ENCODE assay signal across 8 cellular contexts in genomic region chr2:8534729-8535397, GRCh38.
DNase-seq lines count a peak whose midpoint lies in the region; ATAC-seq, FAIRE-seq and TF ChIP-seq lines count a peak whose summit lies in the region.

No MANE protein-coding gene starts in this region.

- peaks cover 0 to 6% (median 0%) of the 10 kb centered on the region in 4 experiments; a peak in 1 of 7 replicates for H3K4me1 ChIP-seq in H1 (replicated peaks in 1 of 4; ENCODE audit: control insufficient read depth in 3 of 4, insufficient read depth in 4 of 4, low read length in 3 of 4)
- peaks cover 0 to 34% (median 14%) of the 10 kb centered on the region in 4 donors for H3K4me1 ChIP-seq in tibial artery

- H3K18ac ChIP-seq in H1 (ENCODE audit: extremely low read depth, low read length): peak overlapping the region; percentile 60; the same call in 1 of the 2 replicates

- no peaks in the 10 kb centered on the region for H3K79me2 ChIP-seq in H1 (ENCODE audit: control insufficient read depth in 1 of 2, insufficient read depth in 2 of 2, low read length in 2 of 2)

- 92% methylated on average over 6 of the region's 13 CpGs; no CpG with 5 or more reads in 1 of the 2 experiments for WGBS in H1 (ENCODE audit: extremely low coverage in 1 of 2, insufficient coverage in 1 of 2, insufficient read length in 1 of 2, insufficient replicate concordance in 2 of 2, low coverage in 1 of 2, low lambda C conversion rate in 2 of 2, missing lambda C conversion rate in 1 of 2), 2 experiments

- H3K27ac Mint-ChIP-seq in memory B cell: no peak overlapping the region
- H3K27ac Mint-ChIP-seq in activated CD8-positive, alpha-beta T cell treated with anti-CD3 and anti-CD28 coated beads for 36 hours: no peak overlapping the region

- H2BK12ac ChIP-seq in H1 (ENCODE audit: low read depth, low read length): no peak overlapping the region

- peaks cover 6% of the 10 kb centered on the region for H3K9me3 Mint-ChIP-seq in memory B cell
- H3K9me3 Mint-ChIP-seq in activated CD8-positive, alpha-beta T cell treated with anti-CD3 and anti-CD28 coated beads for 36 hours: peaks cover 20% of the 10 kb centered on the region

- CTCF ChIA-PET in H1 (lab: Charles Lee; ENCODE audit: partially characterized antibody): interaction anchor here (0.6 to 3.1 kb wide), 8 partner anchors 8 to 343 kb away, joined by 3 to 12 read pairs (median 3); no protein-coding TSS in a partner anchor
- CTCF ChIA-PET in activated CD8-positive, alpha-beta T cell treated with anti-CD3 and anti-CD28 coated beads for 36 hours (lab: Charles Lee): interaction anchor here (1.2 kb wide), 1 partner anchor 16 kb away, joined by 3 read pairs; no protein-coding TSS in a partner anchor

- TF ChIP-seq CTCF in NB4 (IDR thresholded peaks at IDR 0.05; ENCODE audit: low read depth, low read length): no peak
- no peak for TF ChIP-seq CTCF in H1 (IDR thresholded peaks at IDR 0.05; ENCODE audit: control extremely low read depth in 1 of 3, insufficient read depth in 1 of 3, low read depth in 1 of 3, low read length in 3 of 3)
- no peak for TF ChIP-seq CTCF in tibial artery (IDR thresholded peaks at IDR 0.05)
- TF ChIP-seq CTCF in activated CD8-positive, alpha-beta T cell treated with anti-CD3 and anti-CD28 coated beads for 36 hours (IDR thresholded peaks at IDR 0.05): no peak

- H3K79me1 ChIP-seq in H1 (ENCODE audit: low read depth, low read length): no peaks in the 10 kb centered on the region

- H4K91ac ChIP-seq in H1 (replicated peaks; ENCODE audit: insufficient read length, low read length): no peak overlapping the region

- intact Hi-C loops in tibial artery (cut with DNase I; ENCODE audit: low total_unique reads): no loop called here
- intact Hi-C loops in activated CD8-positive, alpha-beta T cell treated with anti-CD3 and anti-CD28 coated beads for 36 hours (cut with micrococcal nuclease): no loop called here

- H2BK15ac ChIP-seq in H1 (ENCODE audit: low read length): no peak overlapping the region

- no peak overlapping the region for H3K4me2 ChIP-seq in H1 (ENCODE audit: insufficient read depth in 1 of 2, low read depth in 2 of 2, low read length in 2 of 2)

- no peak overlapping the region; the same call in 1 of the 2 replicates for H3K27ac ChIP-seq in H1 (ENCODE audit: low read depth, low read length)
- peak overlapping the region; percentile 12 to 13 for H3K27ac ChIP-seq in tibial artery

- no peaks in the 10 kb centered on the region for H4K20me1 ChIP-seq in H1 (replicated peaks in 1 of 2; ENCODE audit: control insufficient read depth in 1 of 2, insufficient read depth in 2 of 2, low read length in 2 of 2)

- peaks cover 9% of the 10 kb centered on the region for H3K27me3 Mint-ChIP-seq in memory B cell
- H3K27me3 Mint-ChIP-seq in activated CD8-positive, alpha-beta T cell treated with anti-CD3 and anti-CD28 coated beads for 36 hours: no peaks in the 10 kb centered on the region

- H2AFZ ChIP-seq in H1 (ENCODE audit: low read length): peak overlapping the region; percentile 70; the same call in 1 of the 2 replicates

- H2BK20ac ChIP-seq in H1 (ENCODE audit: low read length): no peak overlapping the region

- no peak for TF ChIP-seq EP300 in H1 (IDR thresholded peaks at IDR 0.05; ENCODE audit: borderline replicate concordance in 1 of 2, low read depth in 2 of 2, low read length in 2 of 2)

- peak overlapping the region; percentile 31; the same call in 1 of the 2 replicates for H4K8ac ChIP-seq in H1 (ENCODE audit: extremely low read depth, insufficient read depth, low read length)

- peak; percentile 96 for DNase-seq in NB4 (ENCODE audit: low read depth)
- DNase-seq in H1 (ENCODE audit: low read depth in 1 of 2, low spot score in 2 of 2): no peak
- no peak for DNase-seq in memory B cell (ENCODE audit: low spot score in 2 of 2)
- peak; percentile 78 to 83 for DNase-seq in tibial artery
- DNase-seq in cerebellar nuclear complex (lab: John Stamatoyannopoulos, UW): no peak
- no peak for DNase-seq in activated CD8-positive, alpha-beta T cell treated with anti-CD3 and anti-CD28 coated beads for 36 hours

- no peak overlapping the region for H3K23ac ChIP-seq in H1 (ENCODE audit: insufficient read length)

- POLR2A ChIA-PET in H1 (lab: Charles Lee; ENCODE audit: partially characterized antibody): interaction anchor here (1.0 kb wide), 1 partner anchor 14 kb away, joined by 3 read pairs; no protein-coding TSS in a partner anchor
- POLR2A ChIA-PET in activated CD8-positive, alpha-beta T cell treated with anti-CD3 and anti-CD28 coated beads for 36 hours (lab: Charles Lee): interaction anchor here (1.0 to 2.0 kb wide), 3 partner anchors 12 to 147 kb away, joined by 3 to 7 read pairs (median 7); partner anchors contain the start of gene ID2

- H4K5ac ChIP-seq in H1 (ENCODE audit: insufficient read length, low read depth, low read length): no peak overlapping the region

- TF ChIP-seq POLR2A in NB4 (IDR thresholded peaks at IDR 0.05; ENCODE audit: extremely low read depth, insufficient read length): no peak
- TF ChIP-seq POLR2A in H1 (IDR thresholded peaks at IDR 0.05; ENCODE audit: control extremely low read depth in 1 of 2, low read depth in 2 of 2, low read length in 2 of 2): no peak

- TF ChIP-seq RAD21 in H1 (IDR thresholded peaks at IDR 0.05 in 1 of 2, conservative IDR thresholded peaks at IDR 0.05 in 1 of 2; ENCODE audit: low read depth in 2 of 2, low read length in 2 of 2): no peak

- no peak overlapping the region for H3K56ac ChIP-seq in H1 (replicated peaks; ENCODE audit: insufficient read length, low read depth, low read length)

- H3K14ac ChIP-seq in H1 (ENCODE audit: insufficient read length): no peak overlapping the region

- H2BK5ac ChIP-seq in H1 (ENCODE audit: low read depth, low read length): no peak overlapping the region

- H3K23me2 ChIP-seq in H1 (ENCODE audit: low read depth, low read length): no peaks in the 10 kb centered on the region

- no peak overlapping the region for H3K4me3 ChIP-seq in NB4 (ENCODE audit: low read depth, low read length)
- no peak overlapping the region for H3K4me3 ChIP-seq in H1 (ENCODE audit: extremely low read depth in 1 of 4, insufficient read depth in 2 of 4, low read depth in 3 of 4, low read length in 4 of 4)
- no peak overlapping the region for H3K4me3 ChIP-seq in tibial artery

- H3K4me3 Mint-ChIP-seq in memory B cell: no peak overlapping the region
- H3K4me3 Mint-ChIP-seq in activated CD8-positive, alpha-beta T cell treated with anti-CD3 and anti-CD28 coated beads for 36 hours: no peak overlapping the region

- H2BK120ac ChIP-seq in H1 (replicated peaks; ENCODE audit: low read depth, low read length): no peak overlapping the region

- no peak overlapping the region for H2AK5ac ChIP-seq in H1 (ENCODE audit: low read depth, low read length)

- no peak overlapping the region for H3K4ac ChIP-seq in H1 (replicated peaks; ENCODE audit: insufficient read length, low read depth, low read length)

- ATAC-seq in memory B cell (ENCODE audit: low read depth): peak; percentile 75
- no peak for ATAC-seq in activated CD8-positive, alpha-beta T cell treated with anti-CD3 and anti-CD28 coated beads for 36 hours
- ATAC-seq in GM21737 (IDR thresholded peaks at IDR 0.05; ENCODE audit: unreplicated experiment): no peak
- no peak for ATAC-seq in GM18907 (IDR thresholded peaks at IDR 0.05; ENCODE audit: unreplicated experiment)

- H3K27me3 ChIP-seq in H1 (replicated peaks in 1 of 4; ENCODE audit: control insufficient read depth in 3 of 4, extremely low read depth in 1 of 4, insufficient read depth in 3 of 4, low read length in 3 of 4): no peaks in the 10 kb centered on the region
- H3K27me3 ChIP-seq in tibial artery: no peaks in the 10 kb centered on the region

- peaks cover 2% of the 10 kb centered on the region for H3K36me3 Mint-ChIP-seq in memory B cell
- H3K36me3 Mint-ChIP-seq in activated CD8-positive, alpha-beta T cell treated with anti-CD3 and anti-CD28 coated beads for 36 hours (ENCODE audit: low read depth): peaks cover 2% of the 10 kb centered on the region

- H3K36me3 ChIP-seq in H1 (ENCODE audit: control insufficient read depth in 2 of 4, insufficient read depth in 4 of 4, low read length in 3 of 4): no peaks in the 10 kb centered on the region
- H3K36me3 ChIP-seq in tibial artery: peaks cover 0 to 7% (median 0%) of the 10 kb centered on the region in 3 donors

- no peak for FAIRE-seq in H1 (lab: Jason Lieb, UNC)

- no peak overlapping the region for H3K9ac ChIP-seq in H1 (replicated peaks in 1 of 4; ENCODE audit: extremely low read depth in 1 of 4, low read depth in 3 of 4, low read length in 3 of 4)

- no peaks in the 10 kb centered on the region; a peak in 1 of 4 replicates for H3K9me3 ChIP-seq in H1 (ENCODE audit: insufficient read depth in 2 of 2, low read depth in 1 of 2, low read length in 1 of 2)
- H3K9me3 ChIP-seq in tibial artery: peaks cover 0 to 9% (median 7%) of the 10 kb centered on the region in 3 donors

- peaks cover 28% of the 10 kb centered on the region for H3K4me1 Mint-ChIP-seq in memory B cell
- H3K4me1 Mint-ChIP-seq in activated CD8-positive, alpha-beta T cell treated with anti-CD3 and anti-CD28 coated beads for 36 hours (ENCODE audit: low read depth): peaks cover 26% of the 10 kb centered on the region

TF ChIP-seq in H1, 55 proteins besides CTCF, POLR2A, EP300 and RAD21 (continues in another document):
- TF ChIP-seq HDAC2 (IDR thresholded peaks at IDR 0.05; ENCODE audit: borderline replicate concordance in 1 of 2, low read depth in 2 of 2, low read length in 2 of 2): no peak
- no peak for TF ChIP-seq SIRT6 (IDR thresholded peaks at IDR 0.05; ENCODE audit: low read length)
- no peak for TF ChIP-seq YY1 (IDR thresholded peaks at IDR 0.05; ENCODE audit: low read depth, low read length)
- TF ChIP-seq CBX8 (IDR thresholded peaks at IDR 0.05; ENCODE audit: borderline replicate concordance, low read depth, low read length): no peak
- no peak for TF ChIP-seq NANOG (IDR thresholded peaks at IDR 0.05; ENCODE audit: insufficient read depth, low read depth, low read length, poor library complexity, severe bottlenecking)
- no peak for TF ChIP-seq SUZ12 (IDR thresholded peaks at IDR 0.05; ENCODE audit: low read length)
- TF ChIP-seq, protein P1, sequence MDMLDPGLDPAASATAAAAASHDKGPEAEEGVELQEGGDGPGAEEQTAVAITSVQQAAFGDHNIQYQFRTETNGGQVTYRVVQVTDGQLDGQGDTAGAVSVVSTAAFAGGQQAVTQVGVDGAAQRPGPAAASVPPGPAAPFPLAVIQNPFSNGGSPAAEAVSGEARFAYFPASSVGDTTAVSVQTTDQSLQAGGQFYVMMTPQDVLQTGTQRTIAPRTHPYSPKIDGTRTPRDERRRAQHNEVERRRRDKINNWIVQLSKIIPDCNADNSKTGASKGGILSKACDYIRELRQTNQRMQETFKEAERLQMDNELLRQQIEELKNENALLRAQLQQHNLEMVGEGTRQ (IDR thresholded peaks at IDR 0.05; ENCODE audit: low read length): no peak
- no peak for TF ChIP-seq SAP30 (IDR thresholded peaks at IDR 0.05; ENCODE audit: insufficient read depth, insufficient replicate concordance, low read length)
- TF ChIP-seq RNF2 (IDR thresholded peaks at IDR 0.05; ENCODE audit: borderline replicate concordance, low read depth, low read length, missing control alignments, poor library complexity, severe bottlenecking): no peak
- TF ChIP-seq GTF2F1 (IDR thresholded peaks at IDR 0.05; ENCODE audit: borderline replicate concordance, low read depth, low read length): no peak
- no peak for TF ChIP-seq JUN (IDR thresholded peaks at IDR 0.05; ENCODE audit: low read depth, low read length)

Comparison
In these comparisons a context has a peak if more than half of its experiments do, and no peak if none do; other contexts are left out.
1. DNase-seq: peak in NB4 (single experiment) and tibial artery (2 of 2); none in H1 (0 of 2), memory B cell (0 of 2), cerebellar nuclear complex (0 of 2) and activated CD8-positive, alpha-beta T cell treated with anti-CD3 and anti-CD28 coated beads for 36 hours (single experiment).